In genomic region chrX:66815227-66815626, GRCh38 we compare ENCODE assay signal across 23 cellular contexts.
"Had no signal": no experiment of that assay in that cellular context is flagged by ENCODE, and none has a peak within 500 bp of the region (broad histone marks: within the 10 kb centered on the region; RNA-seq: fewer than 3 reads in every experiment).

No MANE protein-coding gene starts in this region.

- FAIRE-seq: colon, islet of Langerhans, urothelium cell line had no signal

- H3K27me3 Mint-ChIP-seq: dendritic cell treated with granulocyte-macrophage colony-stimulating factor and Interleukin-4, amounts not matched to agents 40 ng/mL and 50 ng/mL, for 4 days; effector memory CD8-positive, alpha-beta T cell; memory B cell; type B pancreatic cell had no signal

- H3K9me3 ChIP-seq: gastrocnemius medialis, lower lobe of right lung, ovary had no signal

- H3K4me3 Mint-ChIP-seq: dendritic cell treated with granulocyte-macrophage colony-stimulating factor and Interleukin-4, amounts not matched to agents 40 ng/mL and 50 ng/mL, for 4 days; effector memory CD8-positive, alpha-beta T cell; memory B cell; natural killer cell treated with Interleukin-12 subunit alpha and Interleukin-12 subunit beta and Interleukin-15 and Interleukin-18, amount 100 ng/mL, for 72 hours; neural progenitor cell; type B pancreatic cell had no signal

- H3K27ac ChIP-seq: epithelial cell of prostate, esophagus muscularis mucosa, gastrocnemius medialis, heart right ventricle, left lung, lower lobe of right lung, neural progenitor cell, ovary, right atrium auricular region had no signal

- DNase-seq: effector memory CD8-positive, alpha-beta T cell; gastrocnemius medialis; heart right ventricle; kidney glomerular epithelial cell; left lung; lower lobe of right lung; midbrain; nucleus accumbens; ovary; stimulated activated CD4-positive, alpha-beta T cell treated with anti-CD3 and anti-CD28 coated beads, Interleukin-2, amount 100 ng/mL, for 48 hours; stimulated activated naive CD4-positive, alpha-beta T cell treated with Interleukin-2 at 50 U/mL for 16 hours had no signal

- H3K4me1 Mint-ChIP-seq: memory B cell, neural progenitor cell had no signal

- H3K27ac Mint-ChIP-seq: dendritic cell treated with granulocyte-macrophage colony-stimulating factor and Interleukin-4, amounts not matched to agents 40 ng/mL and 50 ng/mL, for 4 days; effector memory CD8-positive, alpha-beta T cell; memory B cell; natural killer cell treated with Interleukin-12 subunit alpha and Interleukin-12 subunit beta and Interleukin-15 and Interleukin-18, amount 100 ng/mL, for 72 hours; neural progenitor cell; type B pancreatic cell had no signal

- H3K9ac ChIP-seq: neural progenitor cell had no signal

- ATAC-seq: effector memory CD8-positive, alpha-beta T cell; gastrocnemius medialis; heart right ventricle; left lung; lower lobe of right lung; natural killer cell treated with Interleukin-12 subunit alpha and Interleukin-12 subunit beta and Interleukin-15 and Interleukin-18, amount 100 ng/mL, for 72 hours had no signal

- H3K9me3 Mint-ChIP-seq: type B pancreatic cell had no signal

- H3K4me2 ChIP-seq: neural progenitor cell, smooth muscle cell had no signal

- H2AFZ ChIP-seq: neural progenitor cell had no signal

- H3K27me3 ChIP-seq: esophagus muscularis mucosa, gastrocnemius medialis, heart right ventricle, left lung, neural progenitor cell, ovary, right atrium auricular region had no signal

- H3K36me3 Mint-ChIP-seq: memory B cell; natural killer cell treated with Interleukin-12 subunit alpha and Interleukin-12 subunit beta and Interleukin-15 and Interleukin-18, amount 100 ng/mL, for 72 hours; neural progenitor cell; type B pancreatic cell had no signal

- H3K36me3 ChIP-seq: esophagus muscularis mucosa, gastrocnemius medialis, heart right ventricle, left lung, lower lobe of right lung, neural progenitor cell, ovary, right atrium auricular region had no signal

- H3K4me1 ChIP-seq: esophagus muscularis mucosa, gastrocnemius medialis, heart right ventricle, left lung, lower lobe of right lung, neural progenitor cell, right atrium auricular region had no signal

- H3K4me3 ChIP-seq: esophagus muscularis mucosa, gastrocnemius medialis, heart right ventricle, left lung, lower lobe of right lung, neural progenitor cell, ovary, right atrium auricular region, smooth muscle cell had no signal
